In genomic region chr3:196774191-196774820, GRCh38 we compare ENCODE assay signal across 12 cellular contexts. TPM values are rescaled to one million over a fixed set of nuclear protein-coding genes. Genes with fewer than 3 reads are reported as not detected.
DNase-seq lines count a peak whose midpoint lies in the region; ATAC-seq and TF ChIP-seq lines count a peak whose summit lies in the region.
"Had no signal": no experiment of that assay in that cellular context is flagged by ENCODE, and none has a peak within 500 bp of the region (broad histone marks: within the 10 kb centered on the region; RNA-seq: fewer than 3 reads in every experiment).

No MANE protein-coding gene starts in this region.

- peak overlapping the region; percentile 68 for H3K27ac ChIP-seq in neutrophil
- H3K27ac ChIP-seq: tibial artery had no signal

- POLR2A ChIA-PET in HEK293T (lab: Yijun Ruan, JAX) = no interaction called here

- peak overlapping the region; percentile 45 to 46 for H3K4me3 Mint-ChIP-seq in effector memory CD8-positive, alpha-beta T cell
- H3K4me3 Mint-ChIP-seq: activated B cell treated with CpG ODN at 0.5 μM for 24 hours had no signal

- H3K4me1 ChIP-seq in neutrophil (ENCODE audit: control insufficient read depth in 1 of 2, insufficient read depth in 1 of 2, low read depth in 1 of 2, low read length in 1 of 2) = peaks cover 45 to 69% of the 10 kb centered on the region in 2 experiments

- H3K27me3 ChIP-seq in neutrophil = no peaks in the 10 kb centered on the region
- H3K27me3 ChIP-seq: tibial artery had no signal

- no peaks in the 10 kb centered on the region for H3K36me3 Mint-ChIP-seq in effector memory CD8-positive, alpha-beta T cell (ENCODE audit: insufficient read depth)

- H3K9me3 Mint-ChIP-seq in effector memory CD8-positive, alpha-beta T cell = no peaks in the 10 kb centered on the region
- H3K9me3 Mint-ChIP-seq: activated B cell treated with CpG ODN at 0.5 μM for 24 hours had no signal

- no peaks in the 10 kb centered on the region for H3K9me3 ChIP-seq in neutrophil
- H3K9me3 ChIP-seq: tibial artery had no signal

- ATAC-seq in effector memory CD8-positive, alpha-beta T cell (replicated peaks) = no peak

- H3K36me3 ChIP-seq in neutrophil = peaks cover 11% of the 10 kb centered on the region
- H3K36me3 ChIP-seq: tibial artery had no signal

- CTCF ChIA-PET in HEK293T (lab: Yijun Ruan, JAX) = no interaction called here

- no peak for TF ChIP-seq CTCF in neutrophil (IDR thresholded peaks at IDR 0.05)

- DNase-seq in EL (peak; percentile 64), RPMI7951 (ENCODE audit: low read depth) (peak; percentile 39), posterior cingulate gyrus (no peak), HEK293T (ENCODE audit: extremely low spot score) (no peak), NCI-H510A (lab: John Stamatoyannopoulos, UW) (no peak), Ammon's horn (ENCODE audit: low spot score) (no peak)
- no peak for DNase-seq in effector memory CD8-positive, alpha-beta T cell
- DNase-seq: activated B cell treated with CpG ODN at 0.5 μM for 24 hours; central memory CD4-positive, alpha-beta T cell; islet precursor cell; tibial artery had no signal

- H3K27me3 Mint-ChIP-seq in effector memory CD8-positive, alpha-beta T cell = no peaks in the 10 kb centered on the region
- H3K27me3 Mint-ChIP-seq: activated B cell treated with CpG ODN at 0.5 μM for 24 hours had no signal

- no peak overlapping the region for H3K4me3 ChIP-seq in neutrophil (ENCODE audit: low read depth in 1 of 2, low read length in 1 of 2)
- H3K4me3 ChIP-seq: tibial artery had no signal

- peak overlapping the region; percentile 85 to 89 for H3K27ac Mint-ChIP-seq in effector memory CD8-positive, alpha-beta T cell
- H3K27ac Mint-ChIP-seq: activated B cell treated with CpG ODN at 0.5 μM for 24 hours had no signal

- intact Hi-C loops in posterior cingulate gyrus (cut with DNase I) = no loop called here

- H3K4me1 Mint-ChIP-seq in effector memory CD8-positive, alpha-beta T cell (ENCODE audit: low read depth in 2 of 2) = peaks cover 46 to 65% of the 10 kb centered on the region in 2 donors

TF ChIP-seq in HEK293T, 16 proteins besides CTCF, POLR2A, EP300 and RAD21:
- no peak for TF ChIP-seq SP1 (IDR thresholded peaks at IDR 0.05)
TF ChIP-seq in HEK293T: peak in this region for 0.

RNA-seq across cellular contexts. Expression of gene PAK2, which starts 34.6 kb away (rescaled TPM):
- 37.7 and 45.5 TPM in 2 replicates for total RNA-seq in RPMI7951 (2014; rRNA removed; shearing (Covaris generic))

Comparison
In these comparisons a context has a peak if more than half of its experiments do, and no peak if none do; other contexts are left out.
1. DNase-seq: peak in EL (single experiment) and RPMI7951 (single experiment); none in effector memory CD8-positive, alpha-beta T cell (0 of 3), posterior cingulate gyrus (0 of 10), HEK293T (single experiment), NCI-H510A (single experiment) and Ammon's horn (single experiment).